Comparison of ENCODE assay signal across 9 cellular contexts in the genomic region with DNA sequence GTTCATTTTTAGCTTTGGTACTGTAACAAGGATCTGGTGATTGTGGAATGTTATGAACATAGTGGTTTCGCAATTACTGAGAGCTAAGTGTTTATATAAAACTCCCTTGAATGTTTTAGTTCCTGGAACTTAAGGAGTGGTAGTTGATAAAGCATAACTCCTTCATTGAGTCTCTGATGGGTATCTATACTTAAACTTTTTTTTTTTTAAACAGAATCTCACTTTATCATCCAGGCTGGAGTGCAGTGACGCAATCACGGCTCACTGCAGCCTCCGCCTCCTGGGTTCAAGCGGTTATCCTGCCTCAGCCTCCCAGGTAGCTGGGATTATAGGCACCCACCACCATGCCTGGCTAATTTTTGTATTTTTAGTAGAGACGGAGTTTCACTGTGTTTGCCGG. TPM values are rescaled to one million over a fixed set of nuclear protein-coding genes. Genes with fewer than 3 reads are reported as not detected.
DNase-seq lines count a peak whose midpoint lies in the region; ATAC-seq, FAIRE-seq and TF ChIP-seq lines count a peak whose summit lies in the region.
"Had no signal": no experiment of that assay in that cellular context is flagged by ENCODE, and none has a peak within 500 bp of the region (broad histone marks: within the 10 kb centered on the region; RNA-seq: fewer than 3 reads in every experiment).

No MANE protein-coding gene starts in this region.

- 94% methylated on average over 7 of the region's 7 CpGs for WGBS in body of pancreas, 2 donors
- 84 to 88% methylated on average over 7 of the region's 7 CpGs for WGBS in esophagus squamous epithelium, 2 donors

- H3K4me1 ChIP-seq in right atrium auricular region (no peaks in the 10 kb centered on the region), body of pancreas (no peaks in the 10 kb centered on the region), kidney (ENCODE audit: control insufficient read depth in 1 of 2, insufficient read depth in 1 of 2, low read depth in 1 of 2, low read length in 2 of 2) (no peaks in the 10 kb centered on the region), uterus (no peaks in the 10 kb centered on the region), esophagus squamous epithelium (peaks cover 0 to 11% (median 5%) of the 10 kb centered on the region in 3 donors), Caco-2 (0 out of 2 replicates have a peak, but pooled peaks cover 4% of the 10 kb centered on the region)

- H3K27me3 ChIP-seq in right atrium auricular region = no peaks in the 10 kb centered on the region
- H3K27me3 ChIP-seq in body of pancreas = no peaks in the 10 kb centered on the region
- no peaks in the 10 kb centered on the region for H3K27me3 ChIP-seq in uterus
- H3K27me3 ChIP-seq in esophagus squamous epithelium = no peaks in the 10 kb centered on the region
- H3K27me3 ChIP-seq in Caco-2 (replicated peaks; ENCODE audit: control insufficient read depth, insufficient read depth, low read length) = no peaks in the 10 kb centered on the region

- DNase-seq in Right ventricle myocardium inferior (ENCODE audit: missing footprints) (no peak), right atrium auricular region (ENCODE audit: low spot score) (no peak), body of pancreas (no peak), kidney (no peak), uterus (no peak), esophagus squamous epithelium (lab: John Stamatoyannopoulos, UW) (no peak), amygdala (lab: John Stamatoyannopoulos, UW) (no peak), Caco-2 (no peak)

- CTCF ChIA-PET in Caco-2 (lab: Charles Lee) = no interaction called here

- ATAC-seq in Right ventricle myocardium inferior (peak; percentile 56), body of pancreas (peak; percentile 21)

- TF ChIP-seq POLR2A in body of pancreas (IDR thresholded peaks at IDR 0.05) = no peak
- no peak for TF ChIP-seq POLR2A in uterus (IDR thresholded peaks at IDR 0.05)
- TF ChIP-seq POLR2A in esophagus squamous epithelium (IDR thresholded peaks at IDR 0.05) = no peak

- TF ChIP-seq CTCF in right atrium auricular region (IDR thresholded peaks at IDR 0.05) (no peak), body of pancreas (IDR thresholded peaks at IDR 0.05) (no peak), kidney (IDR thresholded peaks at IDR 0.05; ENCODE audit: borderline replicate concordance, extremely low read depth, insufficient read depth) (no peak), uterus (IDR thresholded peaks at IDR 0.05) (no peak), esophagus squamous epithelium (IDR thresholded peaks at IDR 0.05) (no peak), Caco-2 (IDR thresholded peaks at IDR 0.05; ENCODE audit: insufficient read depth in 1 of 2, low read depth in 1 of 2, low read length in 1 of 2, severe bottlenecking in 1 of 2, unreplicated experiment in 1 of 2) (no peak)

- H3K36me3 ChIP-seq in right atrium auricular region (peaks cover 18% of the 10 kb centered on the region), body of pancreas (replicated peaks in 1 of 2; ENCODE audit: insufficient read depth in 1 of 2, low read depth in 2 of 2) (peaks cover 0 to 8% of the 10 kb centered on the region in 2 donors), kidney (ENCODE audit: control insufficient read depth in 1 of 2, insufficient read depth in 2 of 2, low read length in 2 of 2) (peaks cover 6 to 7% of the 10 kb centered on the region in 2 donors), uterus (no peaks in the 10 kb centered on the region), esophagus squamous epithelium (peaks cover 3 to 33% (median 7%) of the 10 kb centered on the region in 3 donors), Caco-2 (ENCODE audit: control insufficient read depth, insufficient read depth, low read length) (no peaks in the 10 kb centered on the region)

- no peak overlapping the region for H3K4me3 ChIP-seq in right atrium auricular region
- H3K4me3 ChIP-seq in body of pancreas = no peak overlapping the region
- H3K4me3 ChIP-seq in kidney (ENCODE audit: low read length in 2 of 2) = no peak overlapping the region
- H3K4me3 ChIP-seq in uterus = no peak overlapping the region
- no peak overlapping the region for H3K4me3 ChIP-seq in esophagus squamous epithelium
- no peak overlapping the region for H3K4me3 ChIP-seq in Caco-2 (ENCODE audit: low read depth, low read length)

- H3K27me3 Mint-ChIP-seq in Caco-2 (ENCODE audit: insufficient read depth, unreplicated experiment) = no peaks in the 10 kb centered on the region
- H3K27me3 Mint-ChIP-seq: B cell had no signal

- H3K27ac ChIP-seq in right atrium auricular region (no peak overlapping the region), body of pancreas (no peak overlapping the region), kidney (ENCODE audit: low read depth in 2 of 2, low read length in 2 of 2) (no peak overlapping the region), uterus (peak overlapping the region; percentile 11 to 28), esophagus squamous epithelium (peak overlapping the region in 1 of 4 donors; percentile 60)

- BruUV-seq in Caco-2 (replicated peaks; lab: Mats Ljungman, UMichigan) = no TSS peak

- H3K9me3 Mint-ChIP-seq in Caco-2 (ENCODE audit: unreplicated experiment) = no peaks in the 10 kb centered on the region

- H3K9ac ChIP-seq in kidney (ENCODE audit: low read length in 2 of 2) = no peak overlapping the region

- H3K27ac Mint-ChIP-seq in Caco-2 (ENCODE audit: unreplicated experiment) = no peak overlapping the region
- H3K27ac Mint-ChIP-seq: B cell had no signal

- POLR2A ChIA-PET in Caco-2 (lab: Charles Lee) = no interaction called here

- intact Hi-C loops in Right ventricle myocardium inferior (cut with DNase I) (no loop called here), body of pancreas (cut with DNase I) (no loop called here), kidney (cut with DNase I) (no loop called here), uterus (cut with DNase I; ENCODE audit: low total_unique reads) (no loop called here), esophagus squamous epithelium (cut with DNase I) (no loop called here), Caco-2 (cut with micrococcal nuclease; ENCODE audit: unreplicated experiment) (no loop called here)

- FAIRE-seq in kidney (lab: Jason Lieb, UNC) = peak; percentile 87

- H3K9me3 ChIP-seq in right atrium auricular region (no peaks in the 10 kb centered on the region), body of pancreas (no peaks in the 10 kb centered on the region), kidney (ENCODE audit: control insufficient read depth in 1 of 2, low read length in 2 of 2) (no peaks in the 10 kb centered on the region), uterus (no peaks in the 10 kb centered on the region), esophagus squamous epithelium (no peaks in the 10 kb centered on the region), Caco-2 (no peaks in the 10 kb centered on the region)

- no peak overlapping the region for H3K4me3 Mint-ChIP-seq in Caco-2 (ENCODE audit: unreplicated experiment)
- H3K4me3 Mint-ChIP-seq: B cell had no signal

- H3K36me3 Mint-ChIP-seq in Caco-2 (ENCODE audit: insufficient read depth, unreplicated experiment) = peaks cover 8% of the 10 kb centered on the region

- H3K4me1 Mint-ChIP-seq in Caco-2 (ENCODE audit: low read depth, unreplicated experiment) = no peaks in the 10 kb centered on the region

RNA-seq across cellular contexts. Expression of a gene that starts 11.3 kb away (rescaled TPM):
- total RNA-seq in Right ventricle myocardium inferior = 17.2 TPM
- total RNA-seq in right atrium auricular region = 10 to 100 TPM; 17.4 to 20.0 TPM
- 10 to 100 TPM; 13.5 to 17.6 TPM for total RNA-seq in body of pancreas
- total RNA-seq in kidney = 41.5 TPM
- 12.6 TPM for polyA plus RNA-seq in kidney (ENCODE audit: insufficient read depth, low read depth, low replicate concordance)
- total RNA-seq in uterus = 10 to 100 TPM; 14.9 to 84.9 (median 40.6) TPM
- 10 to 100 TPM; 27.7 to 41.1 (median 35.3) TPM for total RNA-seq in esophagus squamous epithelium
- 44.2 and 45.8 TPM in 2 replicates for total RNA-seq in Caco-2 (2022)

RNA-seq across cellular contexts. Expression of a gene that starts 52.0 kb away (rescaled TPM):
- 46.8 TPM for total RNA-seq in Right ventricle myocardium inferior
- 10 to 100 TPM; 23.8 to 41.9 TPM for total RNA-seq in right atrium auricular region
- 10 to 100 TPM; 34.8 to 58.7 TPM for total RNA-seq in body of pancreas
- total RNA-seq in kidney = 85.6 TPM
- polyA plus RNA-seq in kidney (ENCODE audit: insufficient read depth, low read depth, low replicate concordance) = 3.6 TPM
- total RNA-seq in uterus = 100 to 1,000 TPM in 2 of 4 donors, 10 to 100 TPM in 2; 28.5 to 164 (median 87.1) TPM
- 10 to 100 TPM; 22.1 to 47.7 (median 25.4) TPM for total RNA-seq in esophagus squamous epithelium
- 29.8 and 37.7 TPM in 2 replicates for total RNA-seq in Caco-2 (2022)

Comparison
In these comparisons a context has a peak if more than half of its experiments do, and no peak if none do; other contexts are left out.
1. H3K27ac ChIP-seq: peak in uterus (2 of 2); none in right atrium auricular region (0 of 2), body of pancreas (0 of 4) and kidney (0 of 2).